Comparison of ENCODE assay signal across 21 cellular contexts in the genomic region with DNA sequence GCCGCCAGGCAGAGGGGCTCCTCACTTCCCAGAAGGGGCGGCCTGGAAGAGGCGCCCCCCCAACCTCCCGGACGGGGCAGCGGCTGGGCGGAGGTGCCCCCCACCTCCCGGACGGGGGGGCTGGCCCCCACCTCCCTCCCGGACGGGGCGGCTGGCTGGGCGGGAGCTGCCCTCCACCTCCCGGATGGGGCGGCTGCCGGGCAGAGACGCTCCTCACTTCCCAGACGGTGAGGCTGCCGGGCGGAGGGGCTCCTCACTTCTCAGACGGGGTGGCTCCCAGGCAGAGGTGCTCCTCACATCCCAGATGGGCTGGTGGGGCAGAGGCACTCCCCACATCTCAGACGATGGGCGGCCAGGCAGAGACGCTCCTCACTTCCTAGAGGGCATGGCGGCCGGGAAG.
DNase-seq lines count a peak whose midpoint lies in the region; ATAC-seq, FAIRE-seq and TF ChIP-seq lines count a peak whose summit lies in the region.
"Had no signal": no experiment of that assay in that cellular context is flagged by ENCODE, and none has a peak within 500 bp of the region (broad histone marks: within the 10 kb centered on the region; RNA-seq: fewer than 3 reads in every experiment).

No MANE protein-coding gene starts in this region.

- H3K9me3 ChIP-seq in RWPE2 (ENCODE audit: severe bottlenecking): no peaks in the 10 kb centered on the region
- no peaks in the 10 kb centered on the region for H3K9me3 ChIP-seq in kidney (ENCODE audit: control insufficient read depth in 1 of 2, low read length in 2 of 2)
- no peaks in the 10 kb centered on the region for H3K9me3 ChIP-seq in upper lobe of right lung
- H3K9me3 ChIP-seq: BE2C, Caco-2 had no signal

- H3K4me3 ChIP-seq in RWPE2 (ENCODE audit: severe bottlenecking) (no peak overlapping the region), kidney (ENCODE audit: low read length in 2 of 2) (no peak overlapping the region), upper lobe of right lung (no peak overlapping the region)
- H3K4me3 ChIP-seq: GM23338 had no signal

- H3K4me1 ChIP-seq in RWPE2 (ENCODE audit: insufficient read depth, poor library complexity, severe bottlenecking): no peaks in the 10 kb centered on the region
- H3K4me1 ChIP-seq in kidney (ENCODE audit: control insufficient read depth in 1 of 2, insufficient read depth in 1 of 2, low read depth in 1 of 2, low read length in 2 of 2): no peaks in the 10 kb centered on the region
- no peaks in the 10 kb centered on the region for H3K4me1 ChIP-seq in upper lobe of right lung
- H3K4me1 ChIP-seq: BE2C, Caco-2 had no signal

- intact Hi-C loops in left ventricle myocardium superior (cut with micrococcal nuclease) (no loop called here), cardiac septum (cut with DNase I) (no loop called here), kidney (cut with DNase I) (no loop called here), upper lobe of right lung (cut with DNase I) (no loop called here)

- peak; percentile 15 for DNase-seq in left ventricle myocardium superior
- DNase-seq in cardiac septum (ENCODE audit: low spot score): no peak
- peak; percentile 18 for DNase-seq in RWPE2 (ENCODE audit: low spot score)
- peak; percentile 61 for DNase-seq in kidney
- DNase-seq in upper lobe of right lung: peak; percentile 51
- no peak for DNase-seq in ureter (ENCODE audit: low spot score)
- DNase-seq: ACHN; BE2C; C1 segment of cervical spinal cord; Caco-2; CD4-positive, alpha-beta T cell; GDM1 had no signal

- H3K36me3 ChIP-seq in RWPE2 (ENCODE audit: low read depth) (no peaks in the 10 kb centered on the region), kidney (ENCODE audit: control insufficient read depth in 1 of 2, insufficient read depth in 2 of 2, low read length in 2 of 2) (no peaks in the 10 kb centered on the region), upper lobe of right lung (no peaks in the 10 kb centered on the region)
- H3K36me3 ChIP-seq: BE2C had no signal

- FAIRE-seq in kidney (lab: Jason Lieb, UNC): no peak
- FAIRE-seq: A204.1, D721Med, GM12892, GM18507, H54, HepG2 had no signal

- ATAC-seq in left ventricle myocardium superior (no peak), RWPE2 (ENCODE audit: low read depth) (no peak), upper lobe of right lung (no peak), HG02973 (IDR thresholded peaks at IDR 0.05; ENCODE audit: unreplicated experiment) (no peak)
- ATAC-seq: GM23338, HCT116, HepG2 had no signal

- H3K27ac ChIP-seq in RWPE2 (ENCODE audit: poor library complexity, severe bottlenecking) (no peak overlapping the region), kidney (ENCODE audit: low read depth in 2 of 2, low read length in 2 of 2) (no peak overlapping the region), upper lobe of right lung (no peak overlapping the region)

- H3K27me3 ChIP-seq in RWPE2 (ENCODE audit: insufficient read depth, poor library complexity, severe bottlenecking) (no peaks in the 10 kb centered on the region), upper lobe of right lung (no peaks in the 10 kb centered on the region)
- H3K27me3 ChIP-seq: BE2C had no signal

- TF ChIP-seq CTCF in RWPE2 (IDR thresholded peaks at IDR 0.05; ENCODE audit: poor library complexity, severe bottlenecking) (no peak), kidney (IDR thresholded peaks at IDR 0.05; ENCODE audit: borderline replicate concordance, extremely low read depth, insufficient read depth) (no peak), upper lobe of right lung (IDR thresholded peaks at IDR 0.05) (no peak)

- H3K9ac ChIP-seq in kidney (ENCODE audit: low read length in 2 of 2): no peak overlapping the region

Comparison
In these comparisons a context has a peak if more than half of its experiments do, and no peak if none do; other contexts are left out.
1. DNase-seq: peak in left ventricle myocardium superior (single experiment), RWPE2 (single experiment), kidney (single experiment) and upper lobe of right lung (single experiment); none in cardiac septum (single experiment) and ureter (single experiment).